1 cellular context compared by ENCODE assay signal in genomic region chr20:58296328-58296837, GRCh38.
TF ChIP-seq lines count a peak whose summit lies in the region.

No MANE protein-coding gene starts in this region.

TF ChIP-seq in H1, 55 proteins besides CTCF, POLR2A, EP300 and RAD21:
- TF ChIP-seq PHF8 (conservative IDR thresholded peaks at IDR 0.05; ENCODE audit: low read depth, low read length) (no peak), TBP (IDR thresholded peaks at IDR 0.05; ENCODE audit: low read depth, low read length) (no peak), YY1 (IDR thresholded peaks at IDR 0.05; ENCODE audit: low read depth, low read length) (no peak), MAX (IDR thresholded peaks at IDR 0.05) (no peak), RFX5 (IDR thresholded peaks at IDR 0.05; ENCODE audit: borderline replicate concordance, low read depth, low read length) (no peak), CHD7 (IDR thresholded peaks at IDR 0.05; ENCODE audit: insufficient replicate concordance, low read length) (no peak), RXRA (IDR thresholded peaks at IDR 0.05; ENCODE audit: insufficient read depth, low read depth, low read length) (no peak), SRF (IDR thresholded peaks at IDR 0.05; ENCODE audit: low read depth, low read length) (no peak), ZNF274 (IDR thresholded peaks at IDR 0.05; ENCODE audit: borderline replicate concordance, extremely low read depth, low read length) (no peak), BRCA1 (IDR thresholded peaks at IDR 0.05; ENCODE audit: low read depth, low read length) (no peak)
TF ChIP-seq in H1: peak in this region for 0.
